ENCODE assay signal across 18 cellular contexts in the genomic region with DNA sequence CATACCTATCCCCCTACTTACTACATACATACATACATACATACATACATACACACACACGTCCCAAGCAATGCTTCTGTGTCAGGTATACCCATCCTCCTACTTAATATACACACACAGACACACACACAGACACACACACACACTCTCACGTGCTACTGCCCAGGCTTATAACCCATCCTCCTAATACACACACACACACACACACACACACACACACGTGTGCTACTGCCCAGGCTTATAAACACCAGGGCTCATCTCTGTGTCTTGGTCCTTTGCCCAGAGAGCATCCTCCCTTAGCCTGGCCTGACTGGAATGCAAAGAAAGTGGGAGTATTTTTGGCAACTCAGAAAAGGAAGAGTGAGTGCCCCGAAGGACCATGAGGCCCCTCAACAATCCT.
"Had no signal": no experiment of that assay in that cellular context is flagged by ENCODE, and none has a peak within 500 bp of the region (broad histone marks: within the 10 kb centered on the region; RNA-seq: fewer than 3 reads in every experiment).

No MANE protein-coding gene starts in this region.

- DNase-seq: activated CD4-positive, alpha-beta T cell treated with anti-CD3 and anti-CD28 coated beads for 4 hours; activated CD8-positive, alpha-beta memory T cell treated with anti-CD3 and anti-CD28 coated beads, Interleukin-2, amount 50 U/mL, for 4 hours; activated CD8-positive, alpha-beta T cell treated with anti-CD3 and anti-CD28 coated beads for 36 hours; activated gamma-delta T cell treated with Interleukin-2 at 50 U/mL for 16 hours; activated naive CD8-positive, alpha-beta T cell treated with anti-CD3 and anti-CD28 coated beads, Interleukin-2, amount 10 ng/mL, durations not matched to agents 7 days and 5 days; activated T-cell treated with anti-CD3 and anti-CD28 coated beads, Interleukin-2, amount 50 U/mL, for 72 hours; effector CD8-positive, alpha-beta T cell; glutamatergic neuron; left cardiac atrium; nephron progenitor cell; ovary; stimulated activated CD4-positive, alpha-beta T cell treated with anti-CD3 and anti-CD28 coated beads, Interleukin-4, amount 100 ng/mL, for 4 hours; stomach had no signal

- H3K9me3 ChIP-seq: ascending aorta, ovary, stomach, thoracic aorta had no signal

- H3K27ac ChIP-seq: ascending aorta, cardiac muscle cell, coronary artery, ovary, stomach, thoracic aorta had no signal

- H3K4me3 ChIP-seq: ascending aorta, cardiac muscle cell, coronary artery, ovary, stomach, thoracic aorta had no signal

- H3K36me3 ChIP-seq: cardiac muscle cell, ovary had no signal

- ATAC-seq: activated CD8-positive, alpha-beta T cell treated with anti-CD3 and anti-CD28 coated beads for 36 hours; activated T-cell treated with anti-CD3 and anti-CD28 coated beads, Interleukin-2, amount 50 U/mL, for 72 hours had no signal

- H3K27ac Mint-ChIP-seq: activated CD8-positive, alpha-beta T cell treated with anti-CD3 and anti-CD28 coated beads for 36 hours; activated naive CD8-positive, alpha-beta T cell treated with anti-CD3 and anti-CD28 coated beads, Interleukin-2, amount 10 ng/mL, durations not matched to agents 7 days and 5 days; activated T-cell treated with anti-CD3 and anti-CD28 coated beads, Interleukin-2, amount 50 U/mL, for 72 hours; T-helper 1 cell treated with Interleukin-12 subunit alpha and Interleukin-12 subunit beta and Interleukin-4 antibody, amounts not matched to agents 30 μg/mL and 1 μg/mL, for 36 hours had no signal

- H3K9me3 Mint-ChIP-seq: activated CD8-positive, alpha-beta T cell treated with anti-CD3 and anti-CD28 coated beads for 36 hours; activated naive CD8-positive, alpha-beta T cell treated with anti-CD3 and anti-CD28 coated beads, Interleukin-2, amount 10 ng/mL, durations not matched to agents 7 days and 5 days; activated T-cell treated with anti-CD3 and anti-CD28 coated beads, Interleukin-2, amount 50 U/mL, for 72 hours; nephron progenitor cell; T-helper 1 cell treated with Interleukin-12 subunit alpha and Interleukin-12 subunit beta and Interleukin-4 antibody, amounts not matched to agents 30 μg/mL and 1 μg/mL, for 36 hours had no signal

- H3K36me3 Mint-ChIP-seq: activated naive CD8-positive, alpha-beta T cell treated with anti-CD3 and anti-CD28 coated beads, Interleukin-2, amount 10 ng/mL, durations not matched to agents 7 days and 5 days had no signal

- H3K4me1 ChIP-seq: ascending aorta, stomach had no signal

- H3K27me3 Mint-ChIP-seq: activated CD8-positive, alpha-beta T cell treated with anti-CD3 and anti-CD28 coated beads for 36 hours; activated naive CD8-positive, alpha-beta T cell treated with anti-CD3 and anti-CD28 coated beads, Interleukin-2, amount 10 ng/mL, durations not matched to agents 7 days and 5 days had no signal

- H3K4me3 Mint-ChIP-seq: activated CD8-positive, alpha-beta T cell treated with anti-CD3 and anti-CD28 coated beads for 36 hours; activated naive CD8-positive, alpha-beta T cell treated with anti-CD3 and anti-CD28 coated beads, Interleukin-2, amount 10 ng/mL, durations not matched to agents 7 days and 5 days; activated T-cell treated with anti-CD3 and anti-CD28 coated beads, Interleukin-2, amount 50 U/mL, for 72 hours; nephron progenitor cell; T-helper 1 cell treated with Interleukin-12 subunit alpha and Interleukin-12 subunit beta and Interleukin-4 antibody, amounts not matched to agents 30 μg/mL and 1 μg/mL, for 36 hours had no signal
